ENCODE assay signal across 17 cellular contexts in the genomic region with DNA sequence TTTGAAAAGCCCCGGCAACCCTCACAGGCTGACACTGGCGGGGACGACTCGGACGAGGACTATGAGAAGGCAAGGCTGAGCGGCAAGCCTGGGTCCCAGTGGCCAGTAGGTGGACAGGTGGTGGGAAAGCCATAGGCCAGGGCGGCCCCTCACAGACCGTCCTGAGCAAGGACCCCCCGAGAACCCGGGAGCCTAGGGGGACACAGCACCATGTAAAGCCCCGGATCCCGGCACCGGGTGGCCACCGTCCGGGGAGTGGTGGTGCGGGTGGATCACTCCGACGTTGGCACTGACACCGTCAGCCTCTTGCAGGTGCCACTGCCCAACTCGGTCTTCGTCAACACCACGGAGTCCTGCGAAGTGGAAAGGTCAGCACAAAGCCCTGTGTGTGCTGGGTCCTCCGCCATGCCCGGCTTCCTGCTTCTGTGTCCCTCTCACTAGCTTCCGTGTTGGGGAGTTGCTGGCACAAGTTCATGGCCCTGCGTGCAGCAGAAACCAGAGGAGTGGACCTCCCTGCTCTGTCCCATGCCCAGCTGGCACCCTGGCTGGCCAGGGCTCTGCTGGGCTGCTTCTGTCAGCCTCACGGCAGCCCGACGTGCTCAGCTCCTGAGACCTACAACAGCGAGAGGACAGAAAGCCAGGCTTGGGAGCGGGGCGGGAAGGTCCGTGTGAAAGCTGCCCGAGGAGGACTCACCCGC. TPM values are rescaled to one million over a fixed set of nuclear protein-coding genes. Genes with fewer than 3 reads are reported as not detected.
DNase-seq lines count a peak whose midpoint lies in the region; ATAC-seq and TF ChIP-seq lines count a peak whose summit lies in the region.
"Had no signal": no experiment of that assay in that cellular context is flagged by ENCODE, and none has a peak within 500 bp of the region (broad histone marks: within the 10 kb centered on the region; RNA-seq: fewer than 3 reads in every experiment).

No MANE protein-coding gene starts in this region.

- no peaks in the 10 kb centered on the region for H3K9me2 ChIP-seq in GM23248 (ENCODE audit: insufficient read depth)

- H4K8ac ChIP-seq in neuronal stem cell (ENCODE audit: low read depth, low read length): no peak overlapping the region

- H4K91ac ChIP-seq in neuronal stem cell (ENCODE audit: low read depth, low read length, poor library complexity): no peak overlapping the region

- no peak overlapping the region for H2AFZ ChIP-seq in neuronal stem cell (ENCODE audit: low read length)
- H2AFZ ChIP-seq in GM23248: no peak overlapping the region

- H3K23ac ChIP-seq in neuronal stem cell (ENCODE audit: low read depth, low read length, poor library complexity): peak overlapping the region; percentile 65

- in situ Hi-C loops in GM23248 (cut with MboI): no loop called here

- peaks cover 40 to 100% (median 82%) of the 10 kb centered on the region in 11 experiments for H3K36me3 ChIP-seq in BLaER1 treated with 17β-estradiol and CSF1 and Interleukin-3, amounts not matched to agents 10 nM and 100 nM
- H3K36me3 ChIP-seq in neuronal stem cell (replicated peaks in 1 of 2; ENCODE audit: control insufficient read depth in 2 of 2, insufficient read depth in 2 of 2, low read length in 2 of 2): peaks cover 30 to 77% of the 10 kb centered on the region in 2 donors
- no peaks in the 10 kb centered on the region; the same call in 1 of the 2 replicates for H3K36me3 ChIP-seq in GM23248 (ENCODE audit: low read depth)

- H3K4me1 ChIP-seq in BLaER1 treated with 17β-estradiol and CSF1 and Interleukin-3, amounts not matched to agents 10 nM and 100 nM: peaks cover 71 to 75% (median 73%) of the 10 kb centered on the region in 10 experiments
- H3K4me1 ChIP-seq in neuronal stem cell (ENCODE audit: control insufficient read depth in 2 of 2, insufficient read depth in 1 of 2, low read depth in 1 of 2, low read length in 2 of 2) (no peaks in the 10 kb centered on the region), GM23248 (ENCODE audit: insufficient read depth) (no peaks in the 10 kb centered on the region)
- H3K4me1 ChIP-seq: breast epithelium had no signal

- DNase-seq in GM10266 (ENCODE audit: extremely low spot score) (peak; percentile 11), left ventricle myocardium superior (peak; percentile 27), neuronal stem cell (ENCODE audit: low spot score) (no peak), GM23248 (no peak), NOMO-1 treated with DMSO at 0.1 percent for 48 hours (lab: John Stamatoyannopoulos, UW; ENCODE audit: unreplicated experiment) (no peak), H4 (ENCODE audit: low spot score) (no peak), UCSD-AML1 (lab: John Stamatoyannopoulos, UW; ENCODE audit: unreplicated experiment) (no peak)
- DNase-seq: activated CD4-positive, alpha-beta T cell treated with anti-CD3 and anti-CD28 coated beads for 48 hours; CD4-positive, alpha-beta memory T cell; effector memory CD4-positive, alpha-beta T cell; KG1; NCI-H1105; RPMI8226 had no signal

- H3K18ac ChIP-seq in neuronal stem cell (ENCODE audit: low read length): no peak overlapping the region

- peak overlapping the region in 3 of 11 experiments; percentile 8 to 39 (median 12); a peak in 3 of 22 replicates for H3K27ac ChIP-seq in BLaER1 treated with 17β-estradiol and CSF1 and Interleukin-3, amounts not matched to agents 10 nM and 100 nM
- no peak overlapping the region for H3K27ac ChIP-seq in neuronal stem cell (replicated peaks; ENCODE audit: low read length)
- no peak overlapping the region for H3K27ac ChIP-seq in GM23248
- H3K27ac ChIP-seq: skin epidermis had no signal

- H2BK5ac ChIP-seq in neuronal stem cell (ENCODE audit: low read length): peak overlapping the region; percentile 48

- peaks cover 71 to 100% (median 98%) of the 10 kb centered on the region in 11 experiments for H4K20me1 ChIP-seq in BLaER1 treated with 17β-estradiol and CSF1 and Interleukin-3, amounts not matched to agents 10 nM and 100 nM
- H4K20me1 ChIP-seq in GM23248 (ENCODE audit: insufficient read depth): no peaks in the 10 kb centered on the region

- H2AK5ac ChIP-seq in neuronal stem cell (ENCODE audit: low read depth, low read length): no peak overlapping the region

- H3K27me3 ChIP-seq in BLaER1 treated with 17β-estradiol and CSF1 and Interleukin-3, amounts not matched to agents 10 nM and 100 nM: peaks cover 0 to 13% (median 0%) of the 10 kb centered on the region in 11 experiments; a peak in 3 of 22 replicates
- no peaks in the 10 kb centered on the region for H3K27me3 ChIP-seq in neuronal stem cell (ENCODE audit: control insufficient read depth in 3 of 3, insufficient read depth in 3 of 3, low read depth in 1 of 3, low read length in 3 of 3)
- H3K27me3 ChIP-seq in GM23248 (replicated peaks; ENCODE audit: insufficient read depth): no peaks in the 10 kb centered on the region
- H3K27me3 ChIP-seq: breast epithelium had no signal

- peak overlapping the region in 1 of 10 experiments; percentile 23; a peak in 2 of 20 replicates for H3K4me3 ChIP-seq in BLaER1 treated with 17β-estradiol and CSF1 and Interleukin-3, amounts not matched to agents 10 nM and 100 nM
- H3K4me3 ChIP-seq in neuronal stem cell (ENCODE audit: low read length in 2 of 2) (no peak overlapping the region), GM23248 (no peak overlapping the region)
- H3K4me3 ChIP-seq: breast epithelium, skin epidermis had no signal

- no peak overlapping the region for H2BK12ac ChIP-seq in neuronal stem cell (ENCODE audit: low read length)

- no peaks in the 10 kb centered on the region for H3K79me2 ChIP-seq in GM23248 (ENCODE audit: insufficient read depth)

- H2BK15ac ChIP-seq in neuronal stem cell (ENCODE audit: low read length): no peak overlapping the region

- H3K4ac ChIP-seq in neuronal stem cell (ENCODE audit: low read length): no peak overlapping the region

- H3K9ac ChIP-seq in BLaER1 treated with 17β-estradiol and CSF1 and Interleukin-3, amounts not matched to agents 10 nM and 100 nM: peak overlapping the region in 6 of 11 experiments; percentile 7 to 51 (median 28); a peak in 6 of 22 replicates
- H3K9ac ChIP-seq in neuronal stem cell (ENCODE audit: low read depth, low read length, poor library complexity) (no peak overlapping the region), GM23248 (no peak overlapping the region)

- TF ChIP-seq CTCF in GM10266 (IDR thresholded peaks at IDR 0.05; ENCODE audit: control insufficient read depth, insufficient read depth, low read depth, missing control alignments): no peak

- no peak overlapping the region for H2BK120ac ChIP-seq in neuronal stem cell (ENCODE audit: low read depth, low read length)

- intact Hi-C loops in left ventricle myocardium superior (cut with micrococcal nuclease): no loop called here

- H3F3A ChIP-seq in GM23248 (ENCODE audit: insufficient read depth): no peaks in the 10 kb centered on the region

- no CpG with 5 or more reads among the region's 36 CpGs for WGBS in neuronal stem cell (ENCODE audit: extremely low coverage in 2 of 2, insufficient read length in 2 of 2, insufficient replicate concordance in 1 of 2), 2 donors
- 93 to 94% methylated on average over 31 to 36 of the region's 36 CpGs for WGBS in GM23248 (ENCODE audit: low coverage in 1 of 2, low lambda C conversion rate in 2 of 2, missing lambda C conversion rate in 2 of 2), 2 experiments

- H3K4me2 ChIP-seq in BLaER1 treated with 17β-estradiol and CSF1 and Interleukin-3, amounts not matched to agents 10 nM and 100 nM: peak overlapping the region; percentile 65 to 97 (median 92)
- no peak overlapping the region for H3K4me2 ChIP-seq in neuronal stem cell (ENCODE audit: insufficient read depth, low read length, poor library complexity, severe bottlenecking)
- H3K4me2 ChIP-seq in GM23248 (ENCODE audit: unreplicated experiment): no peak overlapping the region

- no peak for ATAC-seq in left ventricle myocardium superior
- ATAC-seq: activated naive CD4-positive, alpha-beta T cell treated with anti-CD3 and anti-CD28 coated beads, Interleukin-2, amount 50 U/mL, for 72 hours had no signal

- H3K79me1 ChIP-seq in neuronal stem cell (ENCODE audit: low read depth, low read length): peaks cover 2% of the 10 kb centered on the region

- no peak overlapping the region for H3K14ac ChIP-seq in neuronal stem cell (ENCODE audit: low read length)

- H3K9me3 ChIP-seq in BLaER1 treated with 17β-estradiol and CSF1 and Interleukin-3, amounts not matched to agents 10 nM and 100 nM (replicated peaks in 1 of 11): no peaks in the 10 kb centered on the region
- H3K9me3 ChIP-seq in neuronal stem cell (replicated peaks in 1 of 2; ENCODE audit: control insufficient read depth in 2 of 2, insufficient read depth in 1 of 2, low read depth in 1 of 2, low read length in 2 of 2) (no peaks in the 10 kb centered on the region), GM23248 (ENCODE audit: low read depth) (no peaks in the 10 kb centered on the region)
- H3K9me3 ChIP-seq: breast epithelium had no signal

RNA-seq across cellular contexts. Expression of a gene that starts 11.9 kb away (rescaled TPM):
- total RNA-seq in left ventricle myocardium superior: 228 TPM
- polyA plus RNA-seq in neuronal stem cell (2013, experiment 1 of 2): 169 TPM
- 159 TPM for polyA plus RNA-seq in neuronal stem cell (2013, experiment 2 of 2)
- 188 and 219 TPM in 2 replicates for total RNA-seq in GM23248 (2014; rRNA removed; shearing (Covaris generic))
- 175 and 181 TPM in 2 replicates for polyA plus RNA-seq in GM23248 (2016; fragmentation: Nextera tagmentation; extraction: Ambion mirVana)
- 117 and 125 TPM in 2 replicates for total RNA-seq in H4 (2014; rRNA removed; shearing (Covaris generic))

RNA-seq across cellular contexts. Expression of a gene that starts 38.9 kb away (rescaled TPM):
- 25.6 TPM for total RNA-seq in left ventricle myocardium superior
- polyA plus RNA-seq in neuronal stem cell (2013, experiment 1 of 2): 8.1 TPM
- polyA plus RNA-seq in neuronal stem cell (2013, experiment 2 of 2): 8.7 TPM
- 31.2 and 46.3 TPM in 2 replicates for total RNA-seq in GM23248 (2014; rRNA removed; shearing (Covaris generic))
- 19.1 and 20.9 TPM in 2 replicates for polyA plus RNA-seq in GM23248 (2016; fragmentation: Nextera tagmentation; extraction: Ambion mirVana)
- total RNA-seq in H4 (2014; rRNA removed; shearing (Covaris generic)): 10.9 and 17.7 TPM in 2 replicates

Comparison
In these comparisons a context has a peak if more than half of its experiments do, and no peak if none do; other contexts are left out.
1. H3K4me2 ChIP-seq: peak in BLaER1 treated with 17β-estradiol and CSF1 and Interleukin-3, amounts not matched to agents 10 nM and 100 nM (11 of 11); none in neuronal stem cell (single experiment) and GM23248 (single experiment).
2. H3K9ac ChIP-seq: peak in BLaER1 treated with 17β-estradiol and CSF1 and Interleukin-3, amounts not matched to agents 10 nM and 100 nM (6 of 11); none in neuronal stem cell (single experiment) and GM23248 (single experiment).
3. DNase-seq: peak in GM10266 (single experiment) and left ventricle myocardium superior (single experiment); none in neuronal stem cell (single experiment), GM23248 (single experiment), NOMO-1 treated with DMSO at 0.1 percent for 48 hours (single experiment), H4 (single experiment) and UCSD-AML1 (single experiment).